Comparison of ENCODE assay signal across 9 cellular contexts in genomic region chr9:130732131-130732530, GRCh38.
A peak's percentile ranks its signal among the peaks of the same experiment; 100 is the strongest.
DNase-seq lines count a peak whose midpoint lies in the region; ATAC-seq and TF ChIP-seq lines count a peak whose summit lies in the region.
"Had no signal": no experiment of that assay in that cellular context is flagged by ENCODE, and none has a peak within 500 bp of the region (broad histone marks: within the 10 kb centered on the region; RNA-seq: fewer than 3 reads in every experiment).

No MANE protein-coding gene starts in this region.

- H3K36me3 ChIP-seq in DOHH2 (ENCODE audit: control insufficient read depth, low read length), result no peaks in the 10 kb centered on the region
- no peaks in the 10 kb centered on the region for H3K36me3 ChIP-seq in mucosa of rectum (ENCODE audit: control insufficient read depth in 2 of 2, insufficient read depth in 2 of 2, low read length in 2 of 2)

- ATAC-seq in HG02571 (IDR thresholded peaks at IDR 0.05; ENCODE audit: unreplicated experiment) (no peak), HG02840 (IDR thresholded peaks at IDR 0.05; ENCODE audit: low FRiP score, unreplicated experiment) (no peak)

- TF ChIP-seq CTCF in DOHH2 (IDR thresholded peaks at IDR 0.05; ENCODE audit: low read depth, low read length, poor library complexity, severe bottlenecking) (peak; percentile 25), GM10266 (IDR thresholded peaks at IDR 0.05; ENCODE audit: control insufficient read depth, insufficient read depth, low read depth, missing control alignments) (no peak)

- H3K27ac ChIP-seq in DOHH2 (ENCODE audit: low read depth, low read length) (no peak overlapping the region), mucosa of rectum (ENCODE audit: low read depth in 2 of 2, low read length in 2 of 2) (peak overlapping the region; percentile 27 to 38)

- no peak overlapping the region for H3K4me2 ChIP-seq in DOHH2 (ENCODE audit: low read length)

- H3K79me2 ChIP-seq in DOHH2 (ENCODE audit: control insufficient read depth, low read length), result peaks cover 12% of the 10 kb centered on the region

- no peaks in the 10 kb centered on the region for H3K9me2 ChIP-seq in DOHH2 (replicated peaks; ENCODE audit: control insufficient read depth, low read length)

- no peaks in the 10 kb centered on the region for H3F3A ChIP-seq in DOHH2 (ENCODE audit: control insufficient read depth, insufficient read depth)

- DNase-seq in NCI-H146 treated with DMSO at 0.1 percent for 48 hours (lab: John Stamatoyannopoulos, UW; ENCODE audit: unreplicated experiment), result peak; percentile 78
- DNase-seq in astrocyte of the hippocampus (ENCODE audit: low read depth, low spot score), result peak; percentile 47
- no peak for DNase-seq in GM10266 (ENCODE audit: extremely low spot score)
- DNase-seq: activated CD4-positive, alpha-beta T cell treated with anti-CD3 and anti-CD28 coated beads for 48 hours; activated naive CD4-positive, alpha-beta T cell treated with anti-CD3 and anti-CD28 coated beads, Interleukin-2, amount 50 U/mL, for 16 hours had no signal

- H3K9ac ChIP-seq in mucosa of rectum (ENCODE audit: low read depth in 1 of 2, low read length in 2 of 2), result no peak overlapping the region

- no peak overlapping the region for H3K4me3 ChIP-seq in DOHH2 (ENCODE audit: low read length)
- H3K4me3 ChIP-seq in mucosa of rectum (ENCODE audit: low read length in 2 of 2), result no peak overlapping the region

- H4K20me1 ChIP-seq in DOHH2 (ENCODE audit: control insufficient read depth, insufficient read depth, low read depth, low read length), result no peaks in the 10 kb centered on the region

- H3K27me3 ChIP-seq in DOHH2 (ENCODE audit: control insufficient read depth, low read length) (no peaks in the 10 kb centered on the region), mucosa of rectum (ENCODE audit: control insufficient read depth in 2 of 2, insufficient read depth in 2 of 2, low read length in 2 of 2) (no peaks in the 10 kb centered on the region)

- H3K9me3 ChIP-seq in DOHH2 (ENCODE audit: control insufficient read depth, insufficient read depth, low read length) (no peaks in the 10 kb centered on the region), mucosa of rectum (ENCODE audit: control insufficient read depth in 2 of 2, low read length in 2 of 2) (no peaks in the 10 kb centered on the region)

- H3K4me1 ChIP-seq in DOHH2 (ENCODE audit: control insufficient read depth, low read length) (no peaks in the 10 kb centered on the region), mucosa of rectum (ENCODE audit: control insufficient read depth in 2 of 2, insufficient read depth in 2 of 2, low read length in 2 of 2) (peaks cover 0 to 25% of the 10 kb centered on the region in 2 donors)
